ENCODE assay signal across 1 cellular context in genomic region chr2:98586466-98587140, GRCh38.
TF ChIP-seq lines count a peak whose summit lies in the region.

No MANE protein-coding gene starts in this region.

TF ChIP-seq in GM23338, 12 proteins besides CTCF, POLR2A, EP300 and RAD21 (continued from another document):
- TF ChIP-seq REST (IDR thresholded peaks at IDR 0.05; ENCODE audit: unreplicated experiment) (no peak), CREB1 (CRISPR knock-in tag; IDR thresholded peaks at IDR 0.05; ENCODE audit: low read depth) (no peak), EZH2phosphoT487 (IDR thresholded peaks at IDR 0.05; ENCODE audit: unreplicated experiment) (no peak)
